In genomic region chr12:3303410-3304136, GRCh38 we compare ENCODE assay signal across 12 cellular contexts.
A peak's percentile ranks its signal among the peaks of the same experiment; 100 is the strongest.
DNase-seq lines count a peak whose midpoint lies in the region; ATAC-seq, FAIRE-seq and TF ChIP-seq lines count a peak whose summit lies in the region.
"Had no signal": no experiment of that assay in that cellular context is flagged by ENCODE, and none has a peak within 500 bp of the region (broad histone marks: within the 10 kb centered on the region; RNA-seq: fewer than 3 reads in every experiment).

No MANE protein-coding gene starts in this region.

- ATAC-seq in body of pancreas (no peak), GM19035 (IDR thresholded peaks at IDR 0.05; ENCODE audit: unreplicated experiment) (no peak)
- ATAC-seq: A549; stimulated activated effector memory CD8-positive, alpha-beta T cell treated with anti-CD3 and anti-CD28 coated beads, Interleukin-12 subunit alpha, Interleukin-12 subunit beta, amount 100 ng/mL, for 72 hours had no signal

- peaks cover 50% of the 10 kb centered on the region for H3K4me1 Mint-ChIP-seq in nephron progenitor cell

- intact Hi-C loops in body of pancreas (cut with DNase I): loop anchor here (10.0 kb wide), 1 partner anchor 471 kb away; no protein-coding TSS in a partner anchor

- H3K27ac Mint-ChIP-seq in nephron progenitor cell: no peak overlapping the region
- H3K27ac Mint-ChIP-seq: stimulated activated effector memory CD8-positive, alpha-beta T cell treated with anti-CD3 and anti-CD28 coated beads, Interleukin-12 subunit alpha, Interleukin-12 subunit beta, amount 100 ng/mL, for 72 hours had no signal

- TF ChIP-seq CTCF in body of pancreas (IDR thresholded peaks at IDR 0.05): peak in 4 of 7 experiments; percentile 17 to 38 (median 26)
- TF ChIP-seq CTCF in nephron progenitor cell (IDR thresholded peaks at IDR 0.05): no peak

- H3K9me3 Mint-ChIP-seq in nephron progenitor cell: no peaks in the 10 kb centered on the region
- H3K9me3 Mint-ChIP-seq: stimulated activated effector memory CD8-positive, alpha-beta T cell treated with anti-CD3 and anti-CD28 coated beads, Interleukin-12 subunit alpha, Interleukin-12 subunit beta, amount 100 ng/mL, for 72 hours had no signal

- TF ChIP-seq POLR2A in body of pancreas (IDR thresholded peaks at IDR 0.05): no peak

- H3K27me3 ChIP-seq in body of pancreas: no peaks in the 10 kb centered on the region

- peaks cover 17% of the 10 kb centered on the region for H3K4me1 ChIP-seq in body of pancreas

- no peak overlapping the region for H3K4me3 ChIP-seq in body of pancreas
- H3K4me3 ChIP-seq: A549 had no signal

- H3K4me3 Mint-ChIP-seq in nephron progenitor cell: no peak overlapping the region
- H3K4me3 Mint-ChIP-seq: stimulated activated effector memory CD8-positive, alpha-beta T cell treated with anti-CD3 and anti-CD28 coated beads, Interleukin-12 subunit alpha, Interleukin-12 subunit beta, amount 100 ng/mL, for 72 hours had no signal

- DNase-seq in NCI-H146 (lab: John Stamatoyannopoulos, UW): peak; percentile 60
- no peak for DNase-seq in NCI-H146 treated with DMSO at 0.1 percent for 48 hours (lab: John Stamatoyannopoulos, UW; ENCODE audit: unreplicated experiment)
- peak; percentile 79 for DNase-seq in NCI-H2171 (lab: John Stamatoyannopoulos, UW)
- DNase-seq in body of pancreas: peak; percentile 25 to 55 (median 40)
- peak; percentile 46 for DNase-seq in nephron progenitor cell
- DNase-seq in GOT3 (lab: John Stamatoyannopoulos, UW): no peak
- DNase-seq in GM19239 (ENCODE audit: insufficient read length, low spot score): no peak
- DNase-seq: KBM-7, midbrain had no signal

- H3K27me3 Mint-ChIP-seq in nephron progenitor cell (ENCODE audit: low read depth, poor library complexity): peaks cover 34% of the 10 kb centered on the region

- FAIRE-seq in GM19239 (lab: Jason Lieb, UNC): no peak
- FAIRE-seq: A549 had no signal

- no peaks in the 10 kb centered on the region for H3K36me3 ChIP-seq in body of pancreas (replicated peaks in 1 of 2; ENCODE audit: insufficient read depth in 1 of 2, low read depth in 2 of 2)

- H3K27ac ChIP-seq in body of pancreas: no peak overlapping the region

- no peaks in the 10 kb centered on the region for H3K9me3 ChIP-seq in body of pancreas
- H3K9me3 ChIP-seq: A549 had no signal

- no peaks in the 10 kb centered on the region for H3K36me3 Mint-ChIP-seq in nephron progenitor cell (ENCODE audit: low read depth)
- H3K36me3 Mint-ChIP-seq: stimulated activated effector memory CD8-positive, alpha-beta T cell treated with anti-CD3 and anti-CD28 coated beads, Interleukin-12 subunit alpha, Interleukin-12 subunit beta, amount 100 ng/mL, for 72 hours had no signal

- WGBS in body of pancreas, 2 donors: 62 to 63% methylated on average over 10 to 18 of the region's 18 CpGs

Comparison
In these comparisons a context has a peak if more than half of its experiments do, and no peak if none do; other contexts are left out.
1. DNase-seq: peak in NCI-H146 (single experiment), NCI-H2171 (single experiment), body of pancreas (4 of 4) and nephron progenitor cell (single experiment); none in NCI-H146 treated with DMSO at 0.1 percent for 48 hours (single experiment), GOT3 (single experiment) and GM19239 (single experiment).